ENCODE assay signal across 19 cellular contexts in the genomic region with DNA sequence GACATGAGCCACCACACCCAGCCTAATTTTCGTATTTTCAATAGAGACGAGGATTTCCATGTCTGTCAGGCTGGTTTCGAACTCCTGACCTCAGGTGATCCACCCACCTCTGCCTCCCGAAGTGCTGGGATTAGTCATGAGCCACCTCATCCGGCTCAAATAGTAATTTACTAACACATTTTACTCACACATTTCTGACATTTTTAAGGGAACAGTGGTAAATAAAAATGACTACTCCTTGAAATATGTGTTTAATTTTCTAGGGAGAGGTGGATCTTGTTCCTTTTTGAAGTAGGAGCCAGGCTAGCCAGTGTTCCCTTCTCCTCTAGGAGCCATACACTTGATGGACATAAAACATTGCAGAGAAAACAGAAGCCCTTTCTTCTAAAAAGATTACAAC. TPM values are rescaled to one million over a fixed set of nuclear protein-coding genes. Genes with fewer than 3 reads are reported as not detected.
DNase-seq lines count a peak whose midpoint lies in the region; ATAC-seq and TF ChIP-seq lines count a peak whose summit lies in the region.
"Had no signal": no experiment of that assay in that cellular context is flagged by ENCODE, and none has a peak within 500 bp of the region (broad histone marks: within the 10 kb centered on the region; RNA-seq: fewer than 3 reads in every experiment).

No MANE protein-coding gene starts in this region.

- TF ChIP-seq CTCF in BJ (IDR thresholded peaks at IDR 0.05; ENCODE audit: insufficient read depth, low read depth, low read length) = no peak
- TF ChIP-seq CTCF in astrocyte of the spinal cord (IDR thresholded peaks at IDR 0.05; ENCODE audit: low read depth, low read length) = no peak
- no peak for TF ChIP-seq CTCF in spleen (IDR thresholded peaks at IDR 0.05 in 8 of 11, conservative IDR thresholded peaks at IDR 0.05 in 3 of 11)

- 71 to 87% (median 82%) methylated on average over 5 of the region's 5 CpGs for WGBS in spleen, 5 donors

- H3K27me3 ChIP-seq in BJ (ENCODE audit: control insufficient read depth, insufficient read depth, low read length) = no peaks in the 10 kb centered on the region
- H3K27me3 ChIP-seq in spleen (replicated peaks in 1 of 7) = no peaks in the 10 kb centered on the region
- H3K27me3 ChIP-seq: BLaER1 treated with 17β-estradiol and CSF1 and Interleukin-3, amounts not matched to agents 10 nM and 100 nM; body of pancreas; heart right ventricle had no signal

- H3K27ac ChIP-seq in spleen = no peak overlapping the region
- H3K27ac ChIP-seq: BLaER1 treated with 17β-estradiol and CSF1 and Interleukin-3, amounts not matched to agents 10 nM and 100 nM; body of pancreas; heart right ventricle had no signal

- no peaks in the 10 kb centered on the region for H3K36me3 ChIP-seq in BJ (ENCODE audit: control insufficient read depth, insufficient read depth, low read length)
- H3K36me3 ChIP-seq in spleen = no peaks in the 10 kb centered on the region
- H3K36me3 ChIP-seq: BLaER1 treated with 17β-estradiol and CSF1 and Interleukin-3, amounts not matched to agents 10 nM and 100 nM; heart right ventricle had no signal

- CTCF ChIA-PET in BJ (lab: Yijun Ruan, JAX) = no interaction called here

- POLR2A ChIA-PET in BJ (lab: Charles Lee) = no interaction called here

- no peak for TF ChIP-seq POLR2A in spleen (IDR thresholded peaks at IDR 0.05)

- no peak for ATAC-seq in GM19035 (IDR thresholded peaks at IDR 0.05; ENCODE audit: unreplicated experiment)
- ATAC-seq: body of pancreas, heart right ventricle had no signal

- intact Hi-C loops in spleen (cut with DNase I; ENCODE audit: low total_unique reads) = no loop called here

- H3K9me3 ChIP-seq in spleen = peaks cover 0 to 9% (median 2%) of the 10 kb centered on the region in 8 donors
- H3K9me3 ChIP-seq: body of pancreas, heart right ventricle had no signal

- peaks cover 0 to 13% (median 2%) of the 10 kb centered on the region in 6 donors for H3K4me1 ChIP-seq in spleen
- H3K4me1 ChIP-seq: body of pancreas had no signal

- in situ Hi-C loops in astrocyte of the spinal cord (cut with HindIII; ENCODE audit: low sequenced_read_pairs) = no loop called here

- peak; percentile 33 for DNase-seq in BJ (ENCODE audit: low read depth)
- peak; percentile 62 for DNase-seq in LoVo (ENCODE audit: low spot score)
- peak; percentile 63 for DNase-seq in astrocyte of the spinal cord (ENCODE audit: low read depth, low spot score)
- DNase-seq in kidney glomerular epithelial cell (lab: John Stamatoyannopoulos, UW) = peak; percentile 66
- DNase-seq in NCI-H1417 (lab: John Stamatoyannopoulos, UW) = no peak
- DNase-seq in spleen = no peak
- no peak for DNase-seq in NK-92 treated with Interleukin-12 subunit alpha and Interleukin-12 subunit beta, amount 100 ng/mL, for 24 hours (lab: John Stamatoyannopoulos, UW)
- DNase-seq: activated CD8-positive, alpha-beta memory T cell treated with anti-CD3 and anti-CD28 coated beads for 24 hours; activated effector memory CD4-positive, alpha-beta T cell treated with anti-CD3 and anti-CD28 coated beads, Interleukin-2, amount 50 U/mL, for 16 hours; body of pancreas; heart right ventricle; naive B cell; NCI-H2029; NCI-H774; SHP77; stimulated activated CD4-positive, alpha-beta T cell treated with anti-CD3 and anti-CD28 coated beads, Interleukin-2, amount 100 ng/mL, for 24 hours; stimulated activated CD8-positive, alpha-beta memory T cell treated with anti-CD3 and anti-CD28 coated beads, Interleukin-4, amount 100 ng/mL, for 48 hours had no signal

- H3K4me3 ChIP-seq in BJ (ENCODE audit: low read depth, low read length) = no peak overlapping the region
- no peak overlapping the region for H3K4me3 ChIP-seq in astrocyte of the spinal cord (ENCODE audit: low read depth, low read length)
- no peak overlapping the region for H3K4me3 ChIP-seq in spleen
- H3K4me3 ChIP-seq: BLaER1 treated with 17β-estradiol and CSF1 and Interleukin-3, amounts not matched to agents 10 nM and 100 nM; body of pancreas; heart right ventricle had no signal

RNA-seq across cellular contexts. Expression of a gene that starts 55.2 kb away (rescaled TPM):
- polyA plus RNA-seq in BJ (2011; rRNA removed) = 26.0 and 56.0 TPM in 2 replicates
- 47.2 and 53.8 TPM in 2 replicates for polyA minus RNA-seq in BJ (2011; rRNA and poly(A)+ RNA removed)
- 100 to 1,000 TPM in 3 of 7 donors, 10 to 100 TPM in 4; 85.0 to 112 (median 95.5) TPM for total RNA-seq in spleen
- polyA plus RNA-seq in spleen = 10 to 100 TPM; 19.6 to 22.2 (median 20.4) TPM

Comparison
In these comparisons a context has a peak if more than half of its experiments do, and no peak if none do; other contexts are left out.
1. DNase-seq: peak in BJ (single experiment), LoVo (single experiment), astrocyte of the spinal cord (single experiment) and kidney glomerular epithelial cell (single experiment); none in NCI-H1417 (0 of 3), spleen (single experiment) and NK-92 treated with Interleukin-12 subunit alpha and Interleukin-12 subunit beta, amount 100 ng/mL, for 24 hours (single experiment).